8 cellular contexts compared by ENCODE assay signal in genomic region chr7:149261321-149261828, GRCh38. TPM values are rescaled to one million over a fixed set of nuclear protein-coding genes. Genes with fewer than 3 reads are reported as not detected.
DNase-seq lines count a peak whose midpoint lies in the region; ATAC-seq, FAIRE-seq and TF ChIP-seq lines count a peak whose summit lies in the region.

No MANE protein-coding gene starts in this region.

- H3K9me1 ChIP-seq in endothelial cell of umbilical vein (replicated peaks; ENCODE audit: control insufficient read depth, extremely low read depth, insufficient read depth, low read length): no peaks in the 10 kb centered on the region

- H3K36me3 ChIP-seq in HCT116 (ENCODE audit: control insufficient read depth in 1 of 2, insufficient read depth in 2 of 2, low read length in 2 of 2): no peaks in the 10 kb centered on the region
- H3K36me3 ChIP-seq in SK-N-SH (replicated peaks in 1 of 2; ENCODE audit: control insufficient read depth in 1 of 2, insufficient read depth in 2 of 2, low read length in 1 of 2): peaks cover 0 to 8% of the 10 kb centered on the region in 2 experiments
- H3K36me3 ChIP-seq in endothelial cell of umbilical vein (ENCODE audit: control insufficient read depth in 2 of 2, extremely low read depth in 1 of 2, insufficient read depth in 2 of 2, low read length in 2 of 2): peaks cover 0 to 4% of the 10 kb centered on the region in 2 experiments

- ATAC-seq in HCT116: no peak
- peak; percentile 1 to 3 for ATAC-seq in naive thymus-derived CD8-positive, alpha-beta T cell

- POLR2A ChIA-PET in HCT116 (lab: Charles Lee) (interaction anchor here (0.6 to 1.0 kb wide), 3 partner anchors 14 to 66 kb away, joined by 3 to 4 read pairs (median 3); partner anchors contain the start of gene ZNF282), SK-N-SH (lab: Yijun Ruan, JAX) (interaction anchor here (0.7 to 1.7 kb wide), 6 partner anchors 9 to 199 kb away, joined by 3 to 8 read pairs (median 5); partner anchors contain the start of genes ZNF398 and ZNF777), endothelial cell of umbilical vein (lab: Charles Lee) (interaction anchor here (0.5 to 0.9 kb wide), 4 partner anchors 14 to 173 kb away, joined by 4 to 11 read pairs (median 7); no protein-coding TSS in a partner anchor)
- POLR2A ChIA-PET in naive thymus-derived CD8-positive, alpha-beta T cell (lab: Charles Lee): interaction anchor here (0.6 to 3.3 kb wide), 14 partner anchors 16 to 1617 kb away, joined by 3 to 75 read pairs (median 5); partner anchors contain the start of genes ZNF212, ZNF398, ZNF425 and ZNF777

- no peak for TF ChIP-seq RAD21 in HCT116 (IDR thresholded peaks at IDR 0.05; ENCODE audit: low read depth)
- no peak for TF ChIP-seq RAD21 in SK-N-SH (IDR thresholded peaks at IDR 0.05; ENCODE audit: low read length)

- peak overlapping the region; percentile 34 to 57 for H3K4me3 ChIP-seq in HCT116 (replicated peaks in 1 of 2; ENCODE audit: low read depth in 1 of 2, low read length in 2 of 2)
- peak overlapping the region; percentile 53 to 62 for H3K4me3 ChIP-seq in SK-N-SH (ENCODE audit: low read depth in 2 of 2, low read length in 1 of 2)
- H3K4me3 ChIP-seq in endothelial cell of umbilical vein (replicated peaks in 1 of 3; ENCODE audit: insufficient read depth in 1 of 3, low read depth in 1 of 3, low read length in 3 of 3): peak overlapping the region; percentile 19 to 61 (median 44)

- in situ Hi-C loops in G401 (cut with HindIII; ENCODE audit: low sequenced_read_pairs) (no loop called here), GM13977 (cut with MboI; ENCODE audit: low pct_unique_long_range_greater_than_20kb, low sequenced_read_pairs, unreplicated experiment) (no loop called here)

- BruUV-seq in HCT116 (replicated peaks; lab: Mats Ljungman, UMichigan) (TSS peak; percentile 84), endothelial cell of umbilical vein (replicated peaks; lab: Mats Ljungman, UMichigan) (TSS peak; percentile 62)

- H3K79me2 ChIP-seq in HCT116 (ENCODE audit: insufficient read depth, low read length) (no peaks in the 10 kb centered on the region; the same call in none of the 2 replicates), SK-N-SH (ENCODE audit: insufficient read depth) (peaks cover 16% of the 10 kb centered on the region; the same call in 1 of the 2 replicates), endothelial cell of umbilical vein (ENCODE audit: control insufficient read depth, insufficient read depth, low read length) (no peaks in the 10 kb centered on the region)

- intact Hi-C loops in HCT116 (cut with micrococcal nuclease): loop anchor here (5.0 kb wide), 1 partner anchor 196 kb away; no protein-coding TSS in a partner anchor
- intact Hi-C loops in endothelial cell of umbilical vein (cut with micrococcal nuclease): loop anchor here (1.0 to 5.0 kb wide), 2 partner anchors 22 to 456 kb away; partner anchors contain the start of gene ZNF212

- no peak for TF ChIP-seq CTCF in HCT116 (IDR thresholded peaks at IDR 0.05 in 2 of 3, conservative IDR thresholded peaks at IDR 0.05 in 1 of 3; ENCODE audit: borderline replicate concordance in 1 of 3, insufficient read depth in 1 of 3, low read depth in 2 of 3, low read length in 2 of 3)
- TF ChIP-seq CTCF in SK-N-SH (IDR thresholded peaks at IDR 0.05): no peak
- no peak for TF ChIP-seq CTCF in endothelial cell of umbilical vein (IDR thresholded peaks at IDR 0.05; ENCODE audit: extremely low read depth in 1 of 2, insufficient read depth in 1 of 2, low read depth in 1 of 2, low read length in 2 of 2)
- TF ChIP-seq CTCF in GM13977 (IDR thresholded peaks at IDR 0.05; ENCODE audit: extremely low read depth, insufficient read depth, missing control alignments): no peak

- H3K27me3 ChIP-seq in HCT116 (ENCODE audit: insufficient read depth, low read length): no peaks in the 10 kb centered on the region
- no peaks in the 10 kb centered on the region for H3K27me3 ChIP-seq in SK-N-SH (ENCODE audit: insufficient read depth)
- H3K27me3 ChIP-seq in endothelial cell of umbilical vein (ENCODE audit: control insufficient read depth in 2 of 2, insufficient read depth in 2 of 2, low read length in 2 of 2): no peaks in the 10 kb centered on the region

- H3K27ac ChIP-seq in HCT116 (ENCODE audit: low read depth, low read length): peak overlapping the region; percentile 82
- peak overlapping the region; percentile 40 to 55 for H3K27ac ChIP-seq in SK-N-SH (ENCODE audit: low read depth in 2 of 2, low read length in 1 of 2)
- peak overlapping the region; percentile 20 for H3K27ac ChIP-seq in endothelial cell of umbilical vein (ENCODE audit: insufficient read depth, low read depth, low read length)

- H3K27ac Mint-ChIP-seq in naive thymus-derived CD8-positive, alpha-beta T cell: peak overlapping the region; percentile 83 to 95 (median 92)

- WGBS in SK-N-SH (ENCODE audit: low lambda C conversion rate): 31% methylated on average over 16 of the region's 16 CpGs

- FAIRE-seq in endothelial cell of umbilical vein (lab: Jason Lieb, UNC): peak; percentile 72

- H3K36me3 Mint-ChIP-seq in naive thymus-derived CD8-positive, alpha-beta T cell: peaks cover 0 to 22% (median 2%) of the 10 kb centered on the region in 3 donors

- H3K9me3 Mint-ChIP-seq in naive thymus-derived CD8-positive, alpha-beta T cell: no peaks in the 10 kb centered on the region

- CTCF ChIA-PET in HCT116 (lab: Charles Lee): interaction anchor here (0.6 to 1.4 kb wide), 7 partner anchors 9 to 219 kb away, joined by 3 to 8 read pairs (median 3); partner anchors contain the start of gene ZNF777
- CTCF ChIA-PET in SK-N-SH (lab: Yijun Ruan, JAX): interaction anchor here (0.6 to 3.2 kb wide), 53 partner anchors 12 to 1854 kb away, joined by 3 to 76 read pairs (median 4); partner anchors contain the start of genes ZNF282, ZNF398 and ZNF425
- CTCF ChIA-PET in endothelial cell of umbilical vein (lab: Charles Lee): interaction anchor here (0.6 to 2.2 kb wide), 26 partner anchors 9 to 364 kb away, joined by 3 to 19 read pairs (median 5); partner anchors contain the start of genes ZNF282, ZNF398 and ZNF777

- peak overlapping the region; percentile 65 for H3K9ac ChIP-seq in HCT116 (ENCODE audit: low read length)
- H3K9ac ChIP-seq in SK-N-SH: peak overlapping the region; percentile 64
- H3K9ac ChIP-seq in endothelial cell of umbilical vein (replicated peaks; ENCODE audit: extremely low read depth, insufficient read depth, low read length): peak overlapping the region; percentile 49

- H4K20me1 ChIP-seq in HCT116 (ENCODE audit: insufficient read depth): no peaks in the 10 kb centered on the region
- no peaks in the 10 kb centered on the region for H4K20me1 ChIP-seq in SK-N-SH (ENCODE audit: insufficient read depth)
- H4K20me1 ChIP-seq in endothelial cell of umbilical vein (replicated peaks; ENCODE audit: control insufficient read depth, extremely low read depth, insufficient read depth, low read length): no peaks in the 10 kb centered on the region

- peaks cover 19 to 42% (median 34%) of the 10 kb centered on the region in 4 donors for H3K4me1 Mint-ChIP-seq in naive thymus-derived CD8-positive, alpha-beta T cell

- RAD21 ChIA-PET in HCT116 (lab: Charles Lee; ENCODE audit: low non-redundant PET in 1 of 2, low total read pairs in 2 of 2, uncharacterized antibody in 2 of 2, unreplicated experiment in 2 of 2): no interaction called here

- H3K4me1 ChIP-seq in HCT116 (ENCODE audit: control insufficient read depth in 1 of 2, insufficient read depth in 2 of 2, low read length in 2 of 2) (peaks cover 0 to 19% of the 10 kb centered on the region in 2 experiments; a peak in 3 of 4 replicates), SK-N-SH (ENCODE audit: control insufficient read depth in 1 of 2, insufficient read depth in 2 of 2, low read depth in 1 of 2, low read length in 1 of 2) (peaks cover 9 to 12% of the 10 kb centered on the region in 2 experiments; a peak in 2 of 4 replicates), endothelial cell of umbilical vein (ENCODE audit: control insufficient read depth, extremely low read depth, insufficient read depth, low read length) (peaks cover 3% of the 10 kb centered on the region)

- H3K9me3 ChIP-seq in HCT116 (ENCODE audit: control insufficient read depth in 1 of 2, insufficient read depth in 1 of 2, low read depth in 1 of 2, low read length in 2 of 2) (no peaks in the 10 kb centered on the region), SK-N-SH (no peaks in the 10 kb centered on the region), endothelial cell of umbilical vein (replicated peaks; ENCODE audit: control insufficient read depth, insufficient read depth, low read length) (no peaks in the 10 kb centered on the region)

- H3K4me2 ChIP-seq in HCT116 (ENCODE audit: low read length) (peak overlapping the region; percentile 86), SK-N-SH (peak overlapping the region; percentile 79), endothelial cell of umbilical vein (ENCODE audit: insufficient read depth, low read length) (peak overlapping the region; percentile 79)

- H3F3A ChIP-seq in SK-N-SH (replicated peaks; ENCODE audit: insufficient read depth): peaks cover 26% of the 10 kb centered on the region

- peak; percentile 41 for DNase-seq in G401 (ENCODE audit: low spot score)
- no peak for DNase-seq in HCT116 (ENCODE audit: low read depth, low spot score)
- peak; percentile 69 for DNase-seq in SK-N-SH
- no peak for DNase-seq in endothelial cell of umbilical vein (ENCODE audit: low read depth, low spot score)
- no peak for DNase-seq in naive thymus-derived CD8-positive, alpha-beta T cell
- DNase-seq in NCI-H1436 (lab: John Stamatoyannopoulos, UW): no peak
- DNase-seq in GM13977 (ENCODE audit: low spot score): no peak
- DNase-seq in NCI-H446 (lab: John Stamatoyannopoulos, UW): no peak

- H3K27me3 Mint-ChIP-seq in naive thymus-derived CD8-positive, alpha-beta T cell: no peaks in the 10 kb centered on the region

- dilution Hi-C loops in endothelial cell of umbilical vein (cut with MboI; ENCODE audit: extremely low pct_ligation_motif_present, low sequenced_read_pairs): no loop called here

- no peak for TF ChIP-seq EP300 in SK-N-SH (IDR thresholded peaks at IDR 0.05; ENCODE audit: borderline replicate concordance in 1 of 2, low read depth in 1 of 2, low read length in 1 of 2)

- no peak for TF ChIP-seq POLR2A in HCT116 (IDR thresholded peaks at IDR 0.05; ENCODE audit: borderline replicate concordance, extremely low read depth, insufficient read depth, insufficient read length)
- TF ChIP-seq POLR2A in endothelial cell of umbilical vein (IDR thresholded peaks at IDR 0.05; ENCODE audit: low read depth, low read length): no peak

- H2AFZ ChIP-seq in HCT116 (ENCODE audit: low read depth, low read length, poor library complexity, severe bottlenecking) (peak overlapping the region; percentile 16), SK-N-SH (ENCODE audit: low read depth) (peak overlapping the region; percentile 89), endothelial cell of umbilical vein (ENCODE audit: low read depth, low read length) (peak overlapping the region; percentile 95)

- no peaks in the 10 kb centered on the region for H3K9me2 ChIP-seq in HCT116 (ENCODE audit: insufficient read depth)
- H3K9me2 ChIP-seq in SK-N-SH: no peaks in the 10 kb centered on the region

- H3K4me3 Mint-ChIP-seq in naive thymus-derived CD8-positive, alpha-beta T cell: peak overlapping the region; percentile 82 to 92 (median 86)

RNA-seq across cellular contexts. Expression of gene ZNF783, which starts 0.6 kb away (rescaled TPM):
- 12.8 and 16.9 TPM in 2 replicates for total RNA-seq in G401 (2014; rRNA removed; shearing (Covaris generic))
- total RNA-seq in HCT116 (2021; ENCODE audit: unreplicated experiment) (12.5 TPM), endothelial cell of umbilical vein (9.2 and 9.8 TPM in 2 replicates)
- 7.3 and 9.2 TPM in 2 replicates for polyA plus RNA-seq in HCT116 (2012)
- polyA plus RNA-seq in SK-N-SH (2012; rRNA removed) (12.5 and 16.4 TPM in 2 replicates), endothelial cell of umbilical vein (7.3 and 8.0 TPM in 2 replicates)
- 3.8 and 6.2 TPM in 2 replicates for polyA plus RNA-seq in SK-N-SH (2012; cell fraction: cytosol; rRNA removed)
- polyA plus RNA-seq in SK-N-SH (2012; cell fraction: nucleus; rRNA removed): 104 and 108 TPM in 2 replicates
- polyA plus RNA-seq in endothelial cell of umbilical vein (2011; cell fraction: cytosol; rRNA removed): 4.2 and 5.5 TPM in 2 replicates
- 39.4 and 41.8 TPM in 2 replicates for polyA plus RNA-seq in endothelial cell of umbilical vein (2011; cell fraction: nucleus; rRNA removed)
- polyA plus RNA-seq in endothelial cell of umbilical vein (2012): 3.9 and 5.4 TPM in 2 replicates
- polyA minus RNA-seq in endothelial cell of umbilical vein: 6.9 and 10.7 TPM in 2 replicates
- polyA minus RNA-seq in endothelial cell of umbilical vein (2011; cell fraction: cytosol; rRNA and poly(A)+ RNA removed): 3.9 TPM
- polyA minus RNA-seq in endothelial cell of umbilical vein (2011; cell fraction: nucleus; rRNA and poly(A)+ RNA removed): 7.7 and 10.1 TPM in 2 replicates
- 10 to 100 TPM; 45.2 to 46.0 TPM for total RNA-seq in naive thymus-derived CD8-positive, alpha-beta T cell
- polyA plus RNA-seq in naive thymus-derived CD8-positive, alpha-beta T cell: 1 to 10 TPM; 3.6 to 9.0 (median 6.3) TPM

RNA-seq across cellular contexts. Expression of gene ZNF212, which starts 21.9 kb away (rescaled TPM):
- 11.6 and 15.9 TPM in 2 replicates for total RNA-seq in G401 (2014; rRNA removed; shearing (Covaris generic))
- total RNA-seq in HCT116 (2021; ENCODE audit: unreplicated experiment): 13.7 TPM
- polyA plus RNA-seq in HCT116 (2012): 7.2 and 8.6 TPM in 2 replicates
- polyA plus RNA-seq in SK-N-SH (2012; rRNA removed): 9.3 and 11.5 TPM in 2 replicates
- polyA plus RNA-seq in SK-N-SH (2012; cell fraction: cytosol; rRNA removed): 5.7 and 7.0 TPM in 2 replicates
- 41.8 and 45.0 TPM in 2 replicates for polyA plus RNA-seq in SK-N-SH (2012; cell fraction: nucleus; rRNA removed)
- total RNA-seq in endothelial cell of umbilical vein: 9.0 and 9.2 TPM in 2 replicates
- polyA plus RNA-seq in endothelial cell of umbilical vein: 3.3 and 3.6 TPM in 2 replicates
- polyA plus RNA-seq in endothelial cell of umbilical vein (2011; cell fraction: cytosol; rRNA removed): 3.9 and 4.0 TPM in 2 replicates
- polyA plus RNA-seq in endothelial cell of umbilical vein (2011; cell fraction: nucleus; rRNA removed): 12.3 and 13.1 TPM in 2 replicates
- 3.3 and 4.6 TPM in 2 replicates for polyA plus RNA-seq in endothelial cell of umbilical vein (2012)
- polyA minus RNA-seq in endothelial cell of umbilical vein: 4.2 and 5.5 TPM in 2 replicates
- polyA minus RNA-seq in endothelial cell of umbilical vein (2011; cell fraction: cytosol; rRNA and poly(A)+ RNA removed): 4.6 TPM
- polyA minus RNA-seq in endothelial cell of umbilical vein (2011; cell fraction: nucleus; rRNA and poly(A)+ RNA removed): 4.8 and 6.3 TPM in 2 replicates
- 10 to 100 TPM; 19.2 to 19.7 TPM for total RNA-seq in naive thymus-derived CD8-positive, alpha-beta T cell
- 1 to 10 TPM; 2.9 to 8.6 (median 3.7) TPM for polyA plus RNA-seq in naive thymus-derived CD8-positive, alpha-beta T cell

Comparison
In these comparisons a context has a peak if more than half of its experiments do, and no peak if none do; other contexts are left out.
1. DNase-seq: peak in G401 (single experiment) and SK-N-SH (single experiment); none in HCT116 (single experiment), endothelial cell of umbilical vein (single experiment), naive thymus-derived CD8-positive, alpha-beta T cell (0 of 10), NCI-H1436 (single experiment), GM13977 (single experiment) and NCI-H446 (0 of 2).
2. H2AFZ ChIP-seq: peak in every context shown above with its lines; median percentile 95 in endothelial cell of umbilical vein; 89 in SK-N-SH; 16 in HCT116.
3. H3K27ac ChIP-seq: peak in every context shown above with its lines; median percentile 82 in HCT116; 48 in SK-N-SH; 20 in endothelial cell of umbilical vein.
4. Peak in every context shown above with its lines, with median percentiles within 50 percentile points of each other: H3K4me2 ChIP-seq, H3K4me3 ChIP-seq and H3K9ac ChIP-seq.